ENCODE assay signal across 19 cellular contexts in genomic region chr1:119744598-119744942, GRCh38. TPM values are rescaled to one million over a fixed set of nuclear protein-coding genes. Genes with fewer than 3 reads are reported as not detected.
"Had no signal": no experiment of that assay in that cellular context is flagged by ENCODE, and none has a peak within 500 bp of the region (broad histone marks: within the 10 kb centered on the region; RNA-seq: fewer than 3 reads in every experiment).

No MANE protein-coding gene starts in this region.

- DNase-seq: naive B cell, spleen had no signal

- H3K4me1 Mint-ChIP-seq: central memory CD8-positive, alpha-beta T cell; immature natural killer cell had no signal

- H3K27ac ChIP-seq: foreskin keratinocyte, ovary, spleen, suprapubic skin, VCaP had no signal

- H3K36me3 ChIP-seq: heart left ventricle, ovary, right atrium auricular region, spleen, suprapubic skin, tibial artery had no signal

- H3K27ac Mint-ChIP-seq: activated naive CD4-positive, alpha-beta T cell treated with anti-CD3 and anti-CD28 coated beads for 36 hours; activated T-helper 1 cell treated with anti-CD3 and anti-CD28 coated beads, Interleukin-12 subunit alpha, Interleukin-12 subunit beta, Interleukin-2, Interleukin-4 antibody, amounts not matched to agents 30 ng/mL and 10 ng/mL and 1 ng/mL, durations not matched to agents 14 hours and 24 hours and 36 hours; immature natural killer cell; mesothelial cell of epicardium had no signal

- H3K9me3 ChIP-seq: esophagus muscularis mucosa, heart left ventricle, ovary, right atrium auricular region, spleen, suprapubic skin, tibial artery had no signal

- H3K4me3 ChIP-seq: esophagus muscularis mucosa, heart left ventricle, ovary, right atrium auricular region, spleen, suprapubic skin, tibial artery had no signal

- H3K27me3 Mint-ChIP-seq: central memory CD8-positive, alpha-beta T cell had no signal

- H3K27me3 ChIP-seq: esophagus muscularis mucosa, foreskin keratinocyte, heart left ventricle, ovary, right atrium auricular region, spleen, suprapubic skin, tibial artery had no signal

- H3K4me3 Mint-ChIP-seq: activated naive CD4-positive, alpha-beta T cell treated with anti-CD3 and anti-CD28 coated beads for 36 hours; activated T-helper 1 cell treated with anti-CD3 and anti-CD28 coated beads, Interleukin-12 subunit alpha, Interleukin-12 subunit beta, Interleukin-2, Interleukin-4 antibody, amounts not matched to agents 30 ng/mL and 10 ng/mL and 1 ng/mL, durations not matched to agents 14 hours and 24 hours and 36 hours; central memory CD8-positive, alpha-beta T cell; immature natural killer cell; mesothelial cell of epicardium; naive B cell had no signal

- H3K9me3 Mint-ChIP-seq: activated naive CD4-positive, alpha-beta T cell treated with anti-CD3 and anti-CD28 coated beads for 36 hours; activated T-helper 1 cell treated with anti-CD3 and anti-CD28 coated beads, Interleukin-12 subunit alpha, Interleukin-12 subunit beta, Interleukin-2, Interleukin-4 antibody, amounts not matched to agents 30 ng/mL and 10 ng/mL and 1 ng/mL, durations not matched to agents 14 hours and 24 hours and 36 hours; central memory CD8-positive, alpha-beta T cell; immature natural killer cell; mesothelial cell of epicardium; naive B cell had no signal

- H3K36me3 Mint-ChIP-seq: immature natural killer cell, naive B cell had no signal

RNA-seq across cellular contexts. Expression of gene HMGCS2, which starts 24.1 kb away (rescaled TPM):
- total RNA-seq: activated naive CD4-positive, alpha-beta T cell treated with anti-CD3 and anti-CD28 coated beads for 36 hours; activated T-helper 1 cell treated with anti-CD3 and anti-CD28 coated beads, Interleukin-12 subunit alpha, Interleukin-12 subunit beta, Interleukin-2, Interleukin-4 antibody, amounts not matched to agents 30 ng/mL and 10 ng/mL and 1 ng/mL, durations not matched to agents 14 hours and 24 hours and 36 hours; dermis blood vessel endothelial cell; foreskin keratinocyte; pulmonary artery endothelial cell; spleen; T-helper 1 cell treated with Interleukin-12 subunit alpha and Interleukin-12 subunit beta and Interleukin-4 antibody, amounts not matched to agents 30 ng/mL and 1 ng/mL, for 36 hours had no signal
- polyA plus RNA-seq: foreskin keratinocyte, immature natural killer cell, neural cell had no signal
